Comparison of ENCODE assay signal across 8 cellular contexts in genomic region chr2:74552914-74553811, GRCh38. TPM values are rescaled to one million over a fixed set of nuclear protein-coding genes. Genes with fewer than 3 reads are reported as not detected.
A peak's percentile ranks its signal among the peaks of the same experiment; 100 is the strongest.
DNase-seq lines count a peak whose midpoint lies in the region; ATAC-seq and TF ChIP-seq lines count a peak whose summit lies in the region.

No MANE protein-coding gene starts in this region.

- H3K27ac Mint-ChIP-seq in activated CD4-positive, alpha-beta T cell treated with anti-CD3 and anti-CD28 coated beads, Interleukin-2, amount 10 ng/mL, durations not matched to agents 24 days and 14 days, result peak overlapping the region; percentile 87
- H3K27ac Mint-ChIP-seq in progenitor cell of endocrine pancreas, result peak overlapping the region; percentile 97

- peaks cover 13% of the 10 kb centered on the region for H3K27me3 Mint-ChIP-seq in activated CD4-positive, alpha-beta T cell treated with anti-CD3 and anti-CD28 coated beads, Interleukin-2, amount 10 ng/mL, durations not matched to agents 24 days and 14 days
- peaks cover 23% of the 10 kb centered on the region for H3K27me3 Mint-ChIP-seq in progenitor cell of endocrine pancreas

- no peak for ATAC-seq in GM21576 (IDR thresholded peaks at IDR 0.05; ENCODE audit: unreplicated experiment)
- ATAC-seq in HG03095 (IDR thresholded peaks at IDR 0.05; ENCODE audit: unreplicated experiment), result no peak

- intact Hi-C loops in activated CD4-positive, alpha-beta T cell treated with anti-CD3 and anti-CD28 coated beads, Interleukin-2, amount 10 ng/mL, durations not matched to agents 24 days and 14 days (cut with micrococcal nuclease), result no loop called here

- peaks cover 14% of the 10 kb centered on the region for H3K36me3 Mint-ChIP-seq in activated CD4-positive, alpha-beta T cell treated with anti-CD3 and anti-CD28 coated beads, Interleukin-2, amount 10 ng/mL, durations not matched to agents 24 days and 14 days (ENCODE audit: low read depth)
- no peaks in the 10 kb centered on the region for H3K36me3 Mint-ChIP-seq in progenitor cell of endocrine pancreas (ENCODE audit: insufficient read depth)

- TF ChIP-seq CTCF in progenitor cell of endocrine pancreas (IDR thresholded peaks at IDR 0.05; ENCODE audit: unreplicated experiment), result no peak

- H3K4me3 Mint-ChIP-seq in activated CD4-positive, alpha-beta T cell treated with anti-CD3 and anti-CD28 coated beads, Interleukin-2, amount 10 ng/mL, durations not matched to agents 24 days and 14 days, result peak overlapping the region; percentile 72
- H3K4me3 Mint-ChIP-seq in progenitor cell of endocrine pancreas (ENCODE audit: low read depth), result peak overlapping the region; percentile 84

- H3K4me1 Mint-ChIP-seq in activated CD4-positive, alpha-beta T cell treated with anti-CD3 and anti-CD28 coated beads, Interleukin-2, amount 10 ng/mL, durations not matched to agents 24 days and 14 days, result peaks cover 39% of the 10 kb centered on the region
- H3K4me1 Mint-ChIP-seq in progenitor cell of endocrine pancreas (ENCODE audit: low read depth), result peaks cover 16% of the 10 kb centered on the region

- no peaks in the 10 kb centered on the region for H3K9me3 Mint-ChIP-seq in activated CD4-positive, alpha-beta T cell treated with anti-CD3 and anti-CD28 coated beads, Interleukin-2, amount 10 ng/mL, durations not matched to agents 24 days and 14 days
- no peaks in the 10 kb centered on the region for H3K9me3 Mint-ChIP-seq in progenitor cell of endocrine pancreas (ENCODE audit: low read depth)

- DNase-seq in activated CD4-positive, alpha-beta T cell treated with anti-CD3 and anti-CD28 coated beads, Interleukin-2, amount 10 ng/mL, durations not matched to agents 24 days and 14 days, result peak; percentile 63
- DNase-seq in activated CD4-positive, alpha-beta T cell treated with anti-CD3 and anti-CD28 coated beads for 48 hours, result no peak
- DNase-seq in RPMI7951 (ENCODE audit: low read depth) (peak; percentile 76), fibroblast of gingiva (ENCODE audit: low read depth) (peak; percentile 52), progenitor cell of endocrine pancreas (ENCODE audit: low spot score, unreplicated experiment) (no peak), SW 1271 (lab: John Stamatoyannopoulos, UW) (no peak)

RNA-seq across cellular contexts. Expression of gene LOXL3, which starts 0.6 kb away (rescaled TPM):
- 1.5 and 1.7 TPM in 2 replicates for total RNA-seq in activated CD4-positive, alpha-beta T cell treated with anti-CD3 and anti-CD28 coated beads, Interleukin-2, amount 10 ng/mL, durations not matched to agents 24 days and 14 days
- 93.6 and 108 TPM in 2 replicates for total RNA-seq in RPMI7951 (2014; rRNA removed; shearing (Covaris generic))
- 23.4 and 24.2 TPM in 2 replicates for total RNA-seq in progenitor cell of endocrine pancreas

RNA-seq across cellular contexts. Expression of gene DOK1, which starts 1.4 kb away (rescaled TPM):
- 33.8 and 34.2 TPM in 2 replicates for total RNA-seq in activated CD4-positive, alpha-beta T cell treated with anti-CD3 and anti-CD28 coated beads, Interleukin-2, amount 10 ng/mL, durations not matched to agents 24 days and 14 days
- total RNA-seq in RPMI7951 (2014; rRNA removed; shearing (Covaris generic)), result 1.8 and 3.1 TPM in 2 replicates
- 18.5 and 20.9 TPM in 2 replicates for total RNA-seq in progenitor cell of endocrine pancreas

RNA-seq across cellular contexts. Expression of gene HTRA2, which starts 23.4 kb away (rescaled TPM):
- 49.6 and 56.4 TPM in 2 replicates for total RNA-seq in activated CD4-positive, alpha-beta T cell treated with anti-CD3 and anti-CD28 coated beads, Interleukin-2, amount 10 ng/mL, durations not matched to agents 24 days and 14 days
- total RNA-seq in RPMI7951 (2014; rRNA removed; shearing (Covaris generic)), result 70.3 and 71.4 TPM in 2 replicates
- 35.9 and 41.9 TPM in 2 replicates for total RNA-seq in progenitor cell of endocrine pancreas

RNA-seq across cellular contexts. Expression of gene AUP1, which starts 23.7 kb away (rescaled TPM):
- total RNA-seq in activated CD4-positive, alpha-beta T cell treated with anti-CD3 and anti-CD28 coated beads, Interleukin-2, amount 10 ng/mL, durations not matched to agents 24 days and 14 days, result 170 and 173 TPM in 2 replicates
- 132 and 144 TPM in 2 replicates for total RNA-seq in RPMI7951 (2014; rRNA removed; shearing (Covaris generic))
- 110 and 115 TPM in 2 replicates for total RNA-seq in progenitor cell of endocrine pancreas

RNA-seq across cellular contexts. Expression of gene DQX1, which starts 27.1 kb away (rescaled TPM):
- total RNA-seq in activated CD4-positive, alpha-beta T cell treated with anti-CD3 and anti-CD28 coated beads, Interleukin-2, amount 10 ng/mL, durations not matched to agents 24 days and 14 days, result 0.59 and 0.68 TPM in 2 replicates
- total RNA-seq in RPMI7951 (2014; rRNA removed; shearing (Covaris generic)), result 0.20 and 0.36 TPM in 2 replicates
- total RNA-seq in progenitor cell of endocrine pancreas, result 1.5 and 1.7 TPM in 2 replicates

Comparison
In these comparisons a context has a peak if more than half of its experiments do, and no peak if none do; other contexts are left out.
1. DNase-seq: peak in activated CD4-positive, alpha-beta T cell treated with anti-CD3 and anti-CD28 coated beads, Interleukin-2, amount 10 ng/mL, durations not matched to agents 24 days and 14 days (single experiment), RPMI7951 (single experiment) and fibroblast of gingiva (single experiment); none in activated CD4-positive, alpha-beta T cell treated with anti-CD3 and anti-CD28 coated beads for 48 hours (single experiment), progenitor cell of endocrine pancreas (single experiment) and SW 1271 (0 of 2).